In genomic region chr15:80072285-80072684, GRCh38 we compare ENCODE assay signal across 8 cellular contexts. TPM values are rescaled to one million over a fixed set of nuclear protein-coding genes. Genes with fewer than 3 reads are reported as not detected.
DNase-seq lines count a peak whose midpoint lies in the region; ATAC-seq, FAIRE-seq and TF ChIP-seq lines count a peak whose summit lies in the region.

No MANE protein-coding gene starts in this region.

- peak overlapping the region; percentile 68 for H3K4me3 Mint-ChIP-seq in Calu3 (ENCODE audit: low read depth, unreplicated experiment)
- H3K4me3 Mint-ChIP-seq in activated T-helper 2 cell treated with anti-CD3 and anti-CD28 coated beads, Interferon-gamma antibody, Interleukin-2, Interleukin-4, amounts not matched to agents 10 μg/mL and 5 μg/mL and 100 μg/mL, durations not matched to agents 14 hours and 24 hours and 36 hours (ENCODE audit: low read depth) = peak overlapping the region; percentile 86

- peak overlapping the region in 2 of 4 donors; percentile 58 to 65 for H3K27ac ChIP-seq in pancreas

- BruUV-seq in Calu3 (replicated peaks; lab: Mats Ljungman, UMichigan) = no TSS peak

- peak; percentile 98 for FAIRE-seq in pancreas (lab: Jason Lieb, UNC)

- H3K9me3 Mint-ChIP-seq in Calu3 (ENCODE audit: low read depth, unreplicated experiment) = no peaks in the 10 kb centered on the region
- H3K9me3 Mint-ChIP-seq in activated T-helper 2 cell treated with anti-CD3 and anti-CD28 coated beads, Interferon-gamma antibody, Interleukin-2, Interleukin-4, amounts not matched to agents 10 μg/mL and 5 μg/mL and 100 μg/mL, durations not matched to agents 14 hours and 24 hours and 36 hours = no peaks in the 10 kb centered on the region

- no peaks in the 10 kb centered on the region for H3K9me3 ChIP-seq in pancreas

- H3K27ac Mint-ChIP-seq in Calu3 (ENCODE audit: unreplicated experiment) = peak overlapping the region; percentile 56
- H3K27ac Mint-ChIP-seq in activated T-helper 2 cell treated with anti-CD3 and anti-CD28 coated beads, Interferon-gamma antibody, Interleukin-2, Interleukin-4, amounts not matched to agents 10 μg/mL and 5 μg/mL and 100 μg/mL, durations not matched to agents 14 hours and 24 hours and 36 hours = no peak overlapping the region

- 0 to 3% methylated on average over 1 of the region's 1 CpG for WGBS in pancreas, 2 donors

- H3K27me3 ChIP-seq in pancreas = no peaks in the 10 kb centered on the region

- intact Hi-C loops in Calu3 (cut with micrococcal nuclease; ENCODE audit: unreplicated experiment) = loop anchor here (10.0 kb wide), 1 partner anchor 57 kb away; no protein-coding TSS in a partner anchor
- intact Hi-C loops in activated T-helper 2 cell treated with anti-CD3 and anti-CD28 coated beads, Interferon-gamma antibody, Interleukin-2, Interleukin-4, amounts not matched to agents 10 μg/mL and 5 μg/mL and 100 μg/mL, durations not matched to agents 14 hours and 24 hours and 36 hours (cut with micrococcal nuclease) = loop anchor here (1.0 to 2.0 kb wide), 3 partner anchors 9 to 81 kb away; partner anchors contain the start of genes FAH and ZFAND6
- intact Hi-C loops in Right ventricle myocardium superior (cut with DNase I) = no loop called here
- intact Hi-C loops in pancreas (cut with DNase I) = no loop called here

- peak overlapping the region; percentile 9 to 40 (median 23) for H3K4me3 ChIP-seq in pancreas

- H3K36me3 ChIP-seq in pancreas = no peaks in the 10 kb centered on the region

- H3K36me3 Mint-ChIP-seq in Calu3 (ENCODE audit: insufficient read depth, unreplicated experiment) = peaks cover 6% of the 10 kb centered on the region
- H3K36me3 Mint-ChIP-seq in activated T-helper 2 cell treated with anti-CD3 and anti-CD28 coated beads, Interferon-gamma antibody, Interleukin-2, Interleukin-4, amounts not matched to agents 10 μg/mL and 5 μg/mL and 100 μg/mL, durations not matched to agents 14 hours and 24 hours and 36 hours (ENCODE audit: low read depth) = peaks cover 19% of the 10 kb centered on the region

- no peaks in the 10 kb centered on the region for H3K27me3 Mint-ChIP-seq in Calu3 (ENCODE audit: unreplicated experiment)
- no peaks in the 10 kb centered on the region for H3K27me3 Mint-ChIP-seq in activated T-helper 2 cell treated with anti-CD3 and anti-CD28 coated beads, Interferon-gamma antibody, Interleukin-2, Interleukin-4, amounts not matched to agents 10 μg/mL and 5 μg/mL and 100 μg/mL, durations not matched to agents 14 hours and 24 hours and 36 hours (ENCODE audit: low read depth)

- H3K4me1 Mint-ChIP-seq in Calu3 (ENCODE audit: low read depth, unreplicated experiment) = peaks cover 24% of the 10 kb centered on the region
- H3K4me1 Mint-ChIP-seq in activated T-helper 2 cell treated with anti-CD3 and anti-CD28 coated beads, Interferon-gamma antibody, Interleukin-2, Interleukin-4, amounts not matched to agents 10 μg/mL and 5 μg/mL and 100 μg/mL, durations not matched to agents 14 hours and 24 hours and 36 hours (ENCODE audit: low read depth) = peaks cover 36% of the 10 kb centered on the region

- CTCF ChIA-PET in Calu3 (lab: Charles Lee) = interaction anchor here (0.6 to 2.2 kb wide), 7 partner anchors 9 to 48 kb away, joined by 3 to 6 read pairs (median 3); partner anchors contain the start of gene ZFAND6

- peak; percentile 56 for DNase-seq in Calu3
- DNase-seq in NCI-H510A (lab: John Stamatoyannopoulos, UW) = peak; percentile 53
- DNase-seq in activated T-helper 2 cell treated with anti-CD3 and anti-CD28 coated beads, Interferon-gamma antibody, Interleukin-2, Interleukin-4, amounts not matched to agents 10 μg/mL and 5 μg/mL and 100 μg/mL, durations not matched to agents 14 hours and 24 hours and 36 hours (ENCODE audit: low spot score) = no peak
- DNase-seq in Right ventricle myocardium superior = no peak
- DNase-seq in pancreas = peak in 3 of 6 donors; percentile 33 to 39 (median 33)
- no peak for DNase-seq in activated effector memory CD4-positive, alpha-beta T cell treated with Interleukin-2 at 50 U/mL for 16 hours

- H3K4me1 ChIP-seq in pancreas = peaks cover 14 to 66% (median 56%) of the 10 kb centered on the region in 3 donors

- TF ChIP-seq CTCF in Calu3 (IDR thresholded peaks at IDR 0.05; ENCODE audit: unreplicated experiment) = no peak
- TF ChIP-seq CTCF in pancreas (IDR thresholded peaks at IDR 0.05) = no peak

- peak; percentile 84 for ATAC-seq in GM19397 (IDR thresholded peaks at IDR 0.05; ENCODE audit: unreplicated experiment)
- ATAC-seq in HG03521 (IDR thresholded peaks at IDR 0.05; ENCODE audit: unreplicated experiment) = peak; percentile 50
- ATAC-seq in Right ventricle myocardium superior (ENCODE audit: poor library complexity) = peak; percentile 96
- ATAC-seq in pancreas = peak; percentile 98 to 99 (median 99)

RNA-seq across cellular contexts. Expression of gene ZFAND6, which starts 12.8 kb away (rescaled TPM):
- total RNA-seq in Calu3 (2022) (87.5 and 88.6 TPM in 2 replicates), Right ventricle myocardium superior (62.8 TPM), pancreas (10 to 100 TPM; 16.9 to 33.1 (median 18.8) TPM)
- total RNA-seq in activated T-helper 2 cell treated with anti-CD3 and anti-CD28 coated beads, Interferon-gamma antibody, Interleukin-2, Interleukin-4, amounts not matched to agents 10 μg/mL and 5 μg/mL and 100 μg/mL, durations not matched to agents 14 hours and 24 hours and 36 hours = 41.9 and 42.8 TPM in 2 replicates
- 10 to 100 TPM; 18.3 to 41.5 TPM for polyA plus RNA-seq in pancreas

Comparison
In these comparisons a context has a peak if more than half of its experiments do, and no peak if none do; other contexts are left out.
1. DNase-seq: peak in Calu3 (single experiment) and NCI-H510A (single experiment); none in activated T-helper 2 cell treated with anti-CD3 and anti-CD28 coated beads, Interferon-gamma antibody, Interleukin-2, Interleukin-4, amounts not matched to agents 10 μg/mL and 5 μg/mL and 100 μg/mL, durations not matched to agents 14 hours and 24 hours and 36 hours (single experiment), Right ventricle myocardium superior (single experiment) and activated effector memory CD4-positive, alpha-beta T cell treated with Interleukin-2 at 50 U/mL for 16 hours (single experiment).
2. intact Hi-C loops: an anchor here in Calu3 (10.0 kb wide) and activated T-helper 2 cell treated with anti-CD3 and anti-CD28 coated beads, Interferon-gamma antibody, Interleukin-2, Interleukin-4, amounts not matched to agents 10 μg/mL and 5 μg/mL and 100 μg/mL, durations not matched to agents 14 hours and 24 hours and 36 hours (1.0 to 2.0 kb wide); none called in Right ventricle myocardium superior and pancreas.
3. Peak in every context shown above with its lines, with median percentiles within 50 percentile points of each other: ATAC-seq.